Comparison of ENCODE assay signal across 11 cellular contexts in genomic region chr13:46982856-46983582, GRCh38.
A peak's percentile ranks its signal among the peaks of the same experiment; 100 is the strongest.
DNase-seq lines count a peak whose midpoint lies in the region; ATAC-seq and TF ChIP-seq lines count a peak whose summit lies in the region.
"Had no signal": no experiment of that assay in that cellular context is flagged by ENCODE, and none has a peak within 500 bp of the region (broad histone marks: within the 10 kb centered on the region; RNA-seq: fewer than 3 reads in every experiment).

No MANE protein-coding gene starts in this region.

- POLR2A ChIA-PET in activated CD4-positive, alpha-beta memory T cell treated with anti-CD3 and anti-CD28 coated beads for 36 hours (lab: Charles Lee), result no interaction called here

- no peaks in the 10 kb centered on the region for H3K36me3 ChIP-seq in breast epithelium

- CTCF ChIA-PET in activated CD4-positive, alpha-beta memory T cell treated with anti-CD3 and anti-CD28 coated beads for 36 hours (lab: Charles Lee), result no interaction called here

- TF ChIP-seq CTCF in breast epithelium (IDR thresholded peaks at IDR 0.05), result no peak

- no peaks in the 10 kb centered on the region for H3K9me3 ChIP-seq in breast epithelium

- ATAC-seq in GM18519 (IDR thresholded peaks at IDR 0.05; ENCODE audit: low FRiP score, unreplicated experiment) (peak; percentile 90), GM21529 (IDR thresholded peaks at IDR 0.05; ENCODE audit: unreplicated experiment) (peak; percentile 90), HG03460 (IDR thresholded peaks at IDR 0.05; ENCODE audit: unreplicated experiment) (peak; percentile 94)
- ATAC-seq: Panc1 had no signal

- H3K36me3 Mint-ChIP-seq in activated CD4-positive, alpha-beta memory T cell treated with anti-CD3 and anti-CD28 coated beads for 36 hours, result no peaks in the 10 kb centered on the region

- TF ChIP-seq POLR2A in breast epithelium (IDR thresholded peaks at IDR 0.05), result no peak

- no peaks in the 10 kb centered on the region for H3K9me3 Mint-ChIP-seq in activated CD4-positive, alpha-beta memory T cell treated with anti-CD3 and anti-CD28 coated beads for 36 hours

- no peak overlapping the region for H3K4me3 Mint-ChIP-seq in activated CD4-positive, alpha-beta memory T cell treated with anti-CD3 and anti-CD28 coated beads for 36 hours

- H3K27me3 Mint-ChIP-seq in activated CD4-positive, alpha-beta memory T cell treated with anti-CD3 and anti-CD28 coated beads for 36 hours, result no peaks in the 10 kb centered on the region

- no peaks in the 10 kb centered on the region for H3K4me1 ChIP-seq in breast epithelium

- H3K4me1 Mint-ChIP-seq in activated CD4-positive, alpha-beta memory T cell treated with anti-CD3 and anti-CD28 coated beads for 36 hours (ENCODE audit: low read depth), result peaks cover 10% of the 10 kb centered on the region

- H3K27ac ChIP-seq in breast epithelium, result no peak overlapping the region

- DNase-seq in globus pallidus (ENCODE audit: low spot score) (peak; percentile 24), breast epithelium (ENCODE audit: low spot score in 2 of 2) (no peak), A172 (ENCODE audit: low spot score) (no peak), NCI-H2029 treated with DMSO at 0.1 percent for 48 hours (lab: John Stamatoyannopoulos, UW) (no peak)
- no peak for DNase-seq in activated CD4-positive, alpha-beta memory T cell treated with anti-CD3 and anti-CD28 coated beads for 36 hours
- DNase-seq: activated effector memory CD4-positive, alpha-beta T cell treated with anti-CD3 and anti-CD28 coated beads, Interleukin-2, amount 50 U/mL, for 16 hours; substantia nigra had no signal

- H3K4me3 ChIP-seq in breast epithelium, result no peak overlapping the region

- no peaks in the 10 kb centered on the region for H3K27me3 ChIP-seq in breast epithelium

- no peak overlapping the region for H3K27ac Mint-ChIP-seq in activated CD4-positive, alpha-beta memory T cell treated with anti-CD3 and anti-CD28 coated beads for 36 hours

- intact Hi-C loops in breast epithelium (cut with DNase I; ENCODE audit: low total_unique reads), result no loop called here
- intact Hi-C loops in activated CD4-positive, alpha-beta memory T cell treated with anti-CD3 and anti-CD28 coated beads for 36 hours (cut with micrococcal nuclease), result no loop called here
